Comparison of ENCODE assay signal across 8 cellular contexts in genomic region chr12:110224379-110225304, GRCh38. TPM values are rescaled to one million over a fixed set of nuclear protein-coding genes. Genes with fewer than 3 reads are reported as not detected.
DNase-seq lines count a peak whose midpoint lies in the region; ATAC-seq, FAIRE-seq and TF ChIP-seq lines count a peak whose summit lies in the region.

No MANE protein-coding gene starts in this region.

- TF ChIP-seq CTCF in AG09319 (IDR thresholded peaks at IDR 0.05; ENCODE audit: low read depth, low read length) (peak; percentile 67), K562 (IDR thresholded peaks at IDR 0.05 in 2 of 3, conservative IDR thresholded peaks at IDR 0.05 in 1 of 3; ENCODE audit: insufficient read depth in 2 of 3, low read depth in 1 of 3, low read length in 3 of 3) (peak; percentile 41 to 61 (median 55); a peak in 5 of 6 replicates), kidney (IDR thresholded peaks at IDR 0.05; ENCODE audit: borderline replicate concordance, extremely low read depth, insufficient read depth) (peak; percentile 37)

- H3K79me2 ChIP-seq in K562 (ENCODE audit: control insufficient read depth, insufficient read depth, low read length): no peaks in the 10 kb centered on the region

- 58% methylated on average over 10 of the region's 10 CpGs for WGBS in K562 (ENCODE audit: insufficient coverage, low coverage, missing lambda C conversion rate)

- H2AFZ ChIP-seq in K562 (ENCODE audit: low read depth, low read length): peak overlapping the region; percentile 61

- no peak overlapping the region for H3K4me2 ChIP-seq in K562 (ENCODE audit: insufficient read depth, low read length)

- TF ChIP-seq POLR2A in K562 (conservative IDR thresholded peaks at IDR 0.05): no peak

- in situ Hi-C loops in KBM-7 (cut with MboI; ENCODE audit: low pct_unique_long_range_greater_than_20kb, low sequenced_read_pairs) (no loop called here), K562 (cut with MboI) (no loop called here)

- BruUV-seq in K562 (replicated peaks; lab: Mats Ljungman, UMichigan): no TSS peak

- CTCF ChIA-PET in K562 (lab: Yijun Ruan, JAX; ENCODE audit: low intra/inter-chr PET ratio): interaction anchor here (0.6 to 1.8 kb wide), 2 partner anchors 124 to 206 kb away, joined by 3 to 6 read pairs; no protein-coding TSS in a partner anchor

- DNase-seq in AG09319 (ENCODE audit: extremely low read depth, low read depth) (peak; percentile 79), KBM-7 (peak; percentile 27), K562 (ENCODE audit: extremely low read depth in 1 of 4, low spot score in 3 of 4) (peak in 2 of 4 experiments; percentile 22 to 23), kidney (no peak)
- no peak for DNase-seq in activated CD4-positive, alpha-beta T cell treated with anti-CD3 and anti-CD28 coated beads for 1 hour

- intact Hi-C loops in K562 (cut with micrococcal nuclease): loop anchor here (5.0 kb wide), 3 partner anchors 58 to 367 kb away; partner anchors contain the start of gene ATP2A2
- intact Hi-C loops in kidney (cut with DNase I): no loop called here

- H4K20me1 ChIP-seq in K562 (replicated peaks; ENCODE audit: control insufficient read depth, insufficient read depth, low read length): no peaks in the 10 kb centered on the region

- ATAC-seq in K562 (no peak; the same call in 2 of the 3 replicates), GM18868 (IDR thresholded peaks at IDR 0.05; ENCODE audit: unreplicated experiment) (no peak), HG03457 (IDR thresholded peaks at IDR 0.05; ENCODE audit: unreplicated experiment) (no peak)

- FAIRE-seq in K562 (lab: Jason Lieb, UNC): peak; percentile 79
- peak; percentile 76 for FAIRE-seq in kidney (lab: Jason Lieb, UNC)

- H3K9me1 ChIP-seq in K562 (ENCODE audit: control insufficient read depth, insufficient read depth, low read length): no peaks in the 10 kb centered on the region

- H3K9ac ChIP-seq in K562 (ENCODE audit: insufficient read depth in 1 of 2, low read depth in 2 of 2, low read length in 2 of 2): no peak overlapping the region
- H3K9ac ChIP-seq in kidney (ENCODE audit: low read length in 2 of 2): peak overlapping the region; percentile 32 to 59

- peak; percentile 19 to 54; a peak in 2 of 4 replicates for TF ChIP-seq RAD21 in K562 (CRISPR knock-in tag; conservative IDR thresholded peaks at IDR 0.05 in 1 of 2, IDR thresholded peaks at IDR 0.05 in 1 of 2)

- POLR2A ChIA-PET in K562 (lab: Yijun Ruan, JAX): no interaction called here

- H3K27ac ChIP-seq in K562 (ENCODE audit: extremely low read depth, low read depth, low read length) (no peak overlapping the region), kidney (ENCODE audit: low read depth in 2 of 2, low read length in 2 of 2) (peak overlapping the region; percentile 6 to 79), temporal lobe (ENCODE audit: low read depth, low read length) (peak overlapping the region; percentile 69)

- H3K9me3 ChIP-seq in K562 (replicated peaks; ENCODE audit: control insufficient read depth, insufficient read depth, low read depth, low read length): no peaks in the 10 kb centered on the region
- no peaks in the 10 kb centered on the region for H3K9me3 ChIP-seq in kidney (ENCODE audit: control insufficient read depth in 1 of 2, low read length in 2 of 2)

- no peaks in the 10 kb centered on the region for H3K27me3 ChIP-seq in K562 (ENCODE audit: control insufficient read depth in 2 of 2, insufficient read depth in 2 of 2, low read length in 2 of 2)

- H3K36me3 ChIP-seq in K562 (ENCODE audit: control insufficient read depth, insufficient read depth, low read length) (no peaks in the 10 kb centered on the region), kidney (ENCODE audit: control insufficient read depth in 1 of 2, insufficient read depth in 2 of 2, low read length in 2 of 2) (no peaks in the 10 kb centered on the region)

- H3K4me1 ChIP-seq in K562 (replicated peaks in 1 of 2; ENCODE audit: control insufficient read depth in 2 of 2, insufficient read depth in 2 of 2, low read length in 2 of 2) (no peaks in the 10 kb centered on the region), kidney (ENCODE audit: control insufficient read depth in 1 of 2, insufficient read depth in 1 of 2, low read depth in 1 of 2, low read length in 2 of 2) (peaks cover 7 to 8% of the 10 kb centered on the region in 2 donors)

- H3K4me3 ChIP-seq in K562 (no peak overlapping the region), kidney (ENCODE audit: low read length in 2 of 2) (peak overlapping the region; percentile 30 to 37)

- no peak for TF ChIP-seq EP300 in K562 (IDR thresholded peaks at IDR 0.05; ENCODE audit: low read length)

TF ChIP-seq in K562, 482 proteins besides CTCF, POLR2A, EP300 and RAD21:
- TF ChIP-seq MYBL2 (IDR thresholded peaks at IDR 0.05; ENCODE audit: low read depth) (no peak), MYBL2 (CRISPR knock-in tag; IDR thresholded peaks at IDR 0.05; ENCODE audit: borderline replicate concordance) (no peak), E2F8 (IDR thresholded peaks at IDR 0.05; ENCODE audit: low read depth, partially characterized antibody) (no peak), ZBTB33 (CRISPR knock-in tag; IDR thresholded peaks at IDR 0.05) (peak; percentile 69; the same call in 1 of the 2 replicates), SMC3 (conservative IDR thresholded peaks at IDR 0.05; ENCODE audit: insufficient read depth, low read depth, low read length) (0 out of 2 replicates have a peak, but pooled peaks have one; percentile 16)

RNA-seq across cellular contexts. Expression of gene ATP2A2, which starts 56.4 kb away (rescaled TPM):
- total RNA-seq in K562 (2011; cell fraction: chromatin; rRNA removed; ENCODE audit: low replicate concordance): 436 and 524 TPM in 2 replicates
- 350 and 362 TPM in 2 replicates for total RNA-seq in K562 (2011; cell fraction: nucleolus; rRNA removed)
- 437 and 537 TPM in 2 replicates for total RNA-seq in K562 (2011; cell fraction: nucleoplasm; rRNA removed)
- total RNA-seq in K562 (2014; rRNA removed) (73.5 and 82.5 TPM in 2 replicates), K562 (2014; rRNA removed; fragmentation: Illumina TruSeq; extraction: Trizol) (46.7 and 51.6 TPM in 2 replicates), K562 (2015; rRNA removed; fragmentation: Illumina TruSeq; extraction: Trizol) (47.7 and 49.9 TPM in 2 replicates), K562 (2021) (180 and 205 TPM in 2 replicates), kidney (221 TPM), temporal lobe (169 TPM)
- polyA plus RNA-seq in K562 (2011; rRNA removed) (44.6 and 88.4 TPM in 2 replicates), K562 (2014; fragmentation: Illumina TruSeq; extraction: Trizol) (137 and 150 TPM in 2 replicates), K562 (2014; fragmentation: Nextera tagmentation; extraction: Ambion mirVana) (1 to 10 TPM; 5.2 to 6.7 TPM), K562 (2014; rRNA removed) (60.8 and 63.2 TPM in 2 replicates), kidney (ENCODE audit: insufficient read depth, low read depth, low replicate concordance) (37.2 TPM)
- polyA plus RNA-seq in K562 (2011; cell fraction: cytosol; rRNA removed): 20.8 and 37.3 TPM in 2 replicates
- polyA plus RNA-seq in K562 (2011; cell fraction: nucleus; rRNA removed): 193 and 236 TPM in 2 replicates
- 137 and 151 TPM in 2 replicates for polyA plus RNA-seq in K562 (2012)
- polyA minus RNA-seq in K562 (2011; rRNA and poly(A)+ RNA removed): 96.8 and 146 TPM in 2 replicates
- 86.8 and 111 TPM in 2 replicates for polyA minus RNA-seq in K562 (2011; cell fraction: cytosol; rRNA and poly(A)+ RNA removed)
- polyA minus RNA-seq in K562 (2011; cell fraction: nucleus; rRNA and poly(A)+ RNA removed): 89.9 and 136 TPM in 2 replicates

Comparison
In these comparisons a context has a peak if more than half of its experiments do, and no peak if none do; other contexts are left out.
1. DNase-seq: peak in AG09319 (single experiment) and KBM-7 (single experiment); none in kidney (single experiment) and activated CD4-positive, alpha-beta T cell treated with anti-CD3 and anti-CD28 coated beads for 1 hour (single experiment).
2. H3K9ac ChIP-seq: peak in kidney (2 of 2); none in K562 (0 of 2).
3. Peak in every context shown above with its lines, with median percentiles within 50 percentile points of each other: CTCF ChIP-seq.